Comparison of ENCODE assay signal across 1 cellular context in genomic region chr19:20238025-20238623, GRCh38.
TF ChIP-seq lines count a peak whose summit lies in the region.

No MANE protein-coding gene starts in this region.

TF ChIP-seq in HepG2, 621 proteins besides CTCF, POLR2A, EP300 and RAD21 (continued from another document):
- TF ChIP-seq AKNA (CRISPR knock-in tag; IDR thresholded peaks at IDR 0.05; ENCODE audit: borderline replicate concordance) (no peak), ZBTB40 (IDR thresholded peaks at IDR 0.05) (no peak), ZBTB40 (CRISPR knock-in tag; IDR thresholded peaks at IDR 0.05) (no peak), TARDBP (CRISPR knock-in tag; IDR thresholded peaks at IDR 0.05) (no peak), ISX (CRISPR knock-in tag; conservative IDR thresholded peaks at IDR 0.05) (no peak), ZNF816 (CRISPR knock-in tag; IDR thresholded peaks at IDR 0.05; ENCODE audit: borderline replicate concordance) (no peak), POLR2AphosphoS5 (IDR thresholded peaks at IDR 0.05; ENCODE audit: low read depth, low read length) (no peak), ZNF652 (CRISPR knock-in tag; IDR thresholded peaks at IDR 0.05; ENCODE audit: borderline replicate concordance, low read depth) (no peak), TFAP4 (IDR thresholded peaks at IDR 0.05; ENCODE audit: borderline replicate concordance, low read depth) (no peak), ZBTB33 (CRISPR knock-in tag; IDR thresholded peaks at IDR 0.05) (no peak), ZNF576 (CRISPR knock-in tag; IDR thresholded peaks at IDR 0.05) (no peak), ZBTB25 (CRISPR knock-in tag; IDR thresholded peaks at IDR 0.05) (no peak), PAF1 (CRISPR knock-in tag; IDR thresholded peaks at IDR 0.05) (no peak), HNRNPLL (IDR thresholded peaks at IDR 0.05; ENCODE audit: low read depth, low read length, poor library complexity, severe bottlenecking) (no peak)
- TF ChIP-seq, protein P1, sequence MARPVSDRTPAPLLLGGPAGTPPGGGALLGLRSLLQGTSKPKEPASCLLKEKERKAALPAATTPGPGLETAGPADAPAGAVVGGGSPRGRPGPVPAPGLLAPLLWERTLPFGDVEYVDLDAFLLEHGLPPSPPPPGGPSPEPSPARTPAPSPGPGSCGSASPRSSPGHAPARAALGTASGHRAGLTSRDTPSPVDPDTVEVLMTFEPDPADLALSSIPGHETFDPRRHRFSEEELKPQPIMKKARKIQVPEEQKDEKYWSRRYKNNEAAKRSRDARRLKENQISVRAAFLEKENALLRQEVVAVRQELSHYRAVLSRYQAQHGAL (CRISPR knock-in tag; IDR thresholded peaks at IDR 0.05; ENCODE audit: not compliant biosample characterization), result no peak
